ENCODE assay signal across 35 cellular contexts in genomic region chr15:65925338-65925737, GRCh38.
"Had no signal": no experiment of that assay in that cellular context is flagged by ENCODE, and none has a peak within 500 bp of the region (broad histone marks: within the 10 kb centered on the region; RNA-seq: fewer than 3 reads in every experiment).

No MANE protein-coding gene starts in this region.

- H3K27me3 ChIP-seq: MG63 had no signal

- DNase-seq: Karpas-422, Kasumi-1, MG63, MM.1S, MV-4-11, NCI-H1048, NCI-H1092, NCI-H1092 treated with DMSO at 0.1 percent for 48 hours, NCI-H1105, NCI-H1105 treated with DMSO at 0.1 percent for 48 hours, NCI-H1417, NCI-H1417 treated with DMSO at 0.1 percent for 48 hours, NCI-H1436, NCI-H1436 treated with DMSO at 0.1 percent for 48 hours, NCI-H146, NCI-H1694, NCI-H1694 treated with DMSO at 0.1 percent for 48 hours, NCI-H187, NCI-H187 treated with DMSO at 0.1 percent for 48 hours, NCI-H1930, NCI-H2029, NCI-H2029 treated with DMSO at 0.1 percent for 48 hours, NCI-H2081, NCI-H2081 treated with DMSO at 0.1 percent for 48 hours, NCI-H2107, NCI-H2171, NCI-H2171 treated with DMSO at 0.1 percent for 48 hours, NCI-H2227 treated with DMSO at 0.1 percent for 48 hours, NCI-H226, NCI-H345, NCI-H446, NCI-H446 treated with DMSO at 0.1 percent for 48 hours, NCI-H510A, NCI-H510A treated with DMSO at 0.1 percent for 48 hours, NCI-H524 had no signal

- H3K9me3 ChIP-seq: MG63 had no signal

- H3K4me3 ChIP-seq: MG63 had no signal

- H3K36me3 ChIP-seq: MG63 had no signal
